ENCODE assay signal across 1 cellular context in the genomic region with DNA sequence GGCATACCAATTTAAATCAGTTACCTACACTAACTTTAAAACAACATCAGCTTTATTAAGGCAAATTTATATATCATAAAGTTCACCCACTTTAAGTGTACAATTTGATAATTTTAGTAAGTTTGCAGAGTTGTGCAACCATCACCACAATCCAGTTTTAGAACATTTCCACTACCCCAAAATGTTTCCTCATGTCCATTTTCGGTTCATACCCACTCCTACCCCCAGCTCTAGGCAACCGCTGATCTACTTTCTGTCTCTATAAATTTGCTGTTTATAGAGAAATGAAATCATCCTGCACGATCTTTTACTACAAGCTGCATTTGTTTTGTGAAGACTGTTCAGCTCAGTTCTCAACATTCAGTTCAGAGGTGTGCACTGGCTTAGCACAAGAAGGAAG.
TF ChIP-seq lines count a peak whose summit lies in the region.

No MANE protein-coding gene starts in this region.

TF ChIP-seq in A549, 52 proteins besides CTCF, POLR2A, EP300 and RAD21 (continued from another document):
- TF ChIP-seq, protein P1, sequence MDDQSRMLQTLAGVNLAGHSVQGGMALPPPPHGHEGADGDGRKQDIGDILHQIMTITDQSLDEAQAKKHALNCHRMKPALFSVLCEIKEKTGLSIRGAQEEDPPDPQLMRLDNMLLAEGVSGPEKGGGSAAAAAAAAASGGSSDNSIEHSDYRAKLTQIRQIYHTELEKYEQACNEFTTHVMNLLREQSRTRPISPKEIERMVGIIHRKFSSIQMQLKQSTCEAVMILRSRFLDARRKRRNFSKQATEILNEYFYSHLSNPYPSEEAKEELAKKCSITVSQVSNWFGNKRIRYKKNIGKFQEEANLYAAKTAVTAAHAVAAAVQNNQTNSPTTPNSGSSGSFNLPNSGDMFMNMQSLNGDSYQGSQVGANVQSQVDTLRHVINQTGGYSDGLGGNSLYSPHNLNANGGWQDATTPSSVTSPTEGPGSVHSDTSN (IDR thresholded peaks at IDR 0.05) = no peak
- TF ChIP-seq, protein P2, sequence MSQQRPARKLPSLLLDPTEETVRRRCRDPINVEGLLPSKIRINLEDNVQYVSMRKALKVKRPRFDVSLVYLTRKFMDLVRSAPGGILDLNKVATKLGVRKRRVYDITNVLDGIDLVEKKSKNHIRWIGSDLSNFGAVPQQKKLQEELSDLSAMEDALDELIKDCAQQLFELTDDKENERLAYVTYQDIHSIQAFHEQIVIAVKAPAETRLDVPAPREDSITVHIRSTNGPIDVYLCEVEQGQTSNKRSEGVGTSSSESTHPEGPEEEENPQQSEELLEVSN (IDR thresholded peaks at IDR 0.05; ENCODE audit: borderline replicate concordance, low read depth) = no peak
- TF ChIP-seq SMC3 (IDR thresholded peaks at IDR 0.05) = no peak
- no peak for TF ChIP-seq NR3C1 (IDR thresholded peaks at IDR 0.05)
- no peak for TF ChIP-seq KDM1A (IDR thresholded peaks at IDR 0.05; ENCODE audit: low read depth)
- TF ChIP-seq FOXS1 (CRISPR knock-in tag; IDR thresholded peaks at IDR 0.05) = no peak
- no peak for TF ChIP-seq JUN (IDR thresholded peaks at IDR 0.05)
